ENCODE assay signal across 24 cellular contexts in genomic region chr9:76680716-76681431, GRCh38.
A peak's percentile ranks its signal among the peaks of the same experiment; 100 is the strongest.
DNase-seq lines count a peak whose midpoint lies in the region; ATAC-seq, FAIRE-seq and TF ChIP-seq lines count a peak whose summit lies in the region.
"Had no signal": no experiment of that assay in that cellular context is flagged by ENCODE, and none has a peak within 500 bp of the region (broad histone marks: within the 10 kb centered on the region; RNA-seq: fewer than 3 reads in every experiment).

No MANE protein-coding gene starts in this region.

- FAIRE-seq in H54 (lab: Jason Lieb, UNC): peak; percentile 86
- FAIRE-seq: GM12891, TTC549 had no signal

- TF ChIP-seq POLR2A in H54 (IDR thresholded peaks at IDR 0.05; ENCODE audit: low read depth, low read length) (no peak), vagina (IDR thresholded peaks at IDR 0.05) (no peak)

- peak overlapping the region in 1 of 2 donors; percentile 10 for H3K27ac Mint-ChIP-seq in activated naive CD4-positive, alpha-beta T cell treated with anti-CD3 and anti-CD28 coated beads, Interleukin-2, amount 50 U/mL, for 72 hours
- no peak overlapping the region for H3K27ac Mint-ChIP-seq in activated naive CD4-positive, alpha-beta T cell treated with anti-CD3 and anti-CD28 coated beads, Interleukin-2, amount 10 ng/mL, durations not matched to agents 7 days and 5 days
- H3K27ac Mint-ChIP-seq in T-helper 17 cell: no peak overlapping the region
- no peak overlapping the region for H3K27ac Mint-ChIP-seq in CD4-positive, alpha-beta memory T cell
- H3K27ac Mint-ChIP-seq: brain; CD8-positive, alpha-beta memory T cell; nephron had no signal

- H3K27me3 Mint-ChIP-seq in activated naive CD4-positive, alpha-beta T cell treated with anti-CD3 and anti-CD28 coated beads, Interleukin-2, amount 10 ng/mL, durations not matched to agents 7 days and 5 days: peaks cover 3% of the 10 kb centered on the region
- no peaks in the 10 kb centered on the region for H3K27me3 Mint-ChIP-seq in T-helper 17 cell
- peaks cover 0 to 2% of the 10 kb centered on the region in 2 donors for H3K27me3 Mint-ChIP-seq in CD4-positive, alpha-beta memory T cell
- H3K27me3 Mint-ChIP-seq: brain had no signal

- H3K36me3 Mint-ChIP-seq in activated naive CD4-positive, alpha-beta T cell treated with anti-CD3 and anti-CD28 coated beads, Interleukin-2, amount 50 U/mL, for 72 hours: no peaks in the 10 kb centered on the region
- H3K36me3 Mint-ChIP-seq in activated naive CD4-positive, alpha-beta T cell treated with anti-CD3 and anti-CD28 coated beads, Interleukin-2, amount 10 ng/mL, durations not matched to agents 7 days and 5 days: no peaks in the 10 kb centered on the region
- H3K36me3 Mint-ChIP-seq in T-helper 17 cell (ENCODE audit: low read depth): no peaks in the 10 kb centered on the region
- H3K36me3 Mint-ChIP-seq in CD4-positive, alpha-beta memory T cell: no peaks in the 10 kb centered on the region
- H3K36me3 Mint-ChIP-seq: CD8-positive, alpha-beta memory T cell had no signal

- CTCF ChIA-PET in activated naive CD4-positive, alpha-beta T cell treated with anti-CD3 and anti-CD28 coated beads, Interleukin-2, amount 10 ng/mL, durations not matched to agents 7 days and 5 days (lab: Charles Lee): interaction anchor here (0.7 to 1.0 kb wide), 2 partner anchors 12 to 17 kb away, joined by 4 read pairs; no protein-coding TSS in a partner anchor
- CTCF ChIA-PET in CD4-positive, alpha-beta memory T cell (lab: Charles Lee; ENCODE audit: partially characterized antibody): interaction anchor here (1.0 kb wide), 1 partner anchor 235 kb away, joined by 3 read pairs; no protein-coding TSS in a partner anchor

- TF ChIP-seq CTCF in vagina (IDR thresholded peaks at IDR 0.05): no peak

- H3K9me3 ChIP-seq in T-helper 17 cell (ENCODE audit: control insufficient read depth, low read length, poor library complexity, severe bottlenecking) (no peaks in the 10 kb centered on the region), vagina (no peaks in the 10 kb centered on the region)
- H3K9me3 ChIP-seq in CD4-positive, alpha-beta memory T cell (ENCODE audit: control insufficient read depth in 1 of 2, low read length in 2 of 2): no peaks in the 10 kb centered on the region
- H3K9me3 ChIP-seq: sigmoid colon had no signal

- H3K4me3 Mint-ChIP-seq in activated naive CD4-positive, alpha-beta T cell treated with anti-CD3 and anti-CD28 coated beads, Interleukin-2, amount 10 ng/mL, durations not matched to agents 7 days and 5 days: no peak overlapping the region
- peak overlapping the region; percentile 34 for H3K4me3 Mint-ChIP-seq in T-helper 17 cell
- H3K4me3 Mint-ChIP-seq in CD4-positive, alpha-beta memory T cell: peak overlapping the region in 2 of 8 donors; percentile 7 to 46
- H3K4me3 Mint-ChIP-seq: brain; CD8-positive, alpha-beta memory T cell; nephron had no signal

- H3K4me1 ChIP-seq in vagina: no peaks in the 10 kb centered on the region
- H3K4me1 ChIP-seq in CD4-positive, alpha-beta memory T cell (ENCODE audit: insufficient read depth, low read length): no peaks in the 10 kb centered on the region

- no peak for DNase-seq in activated naive CD4-positive, alpha-beta T cell treated with anti-CD3 and anti-CD28 coated beads, Interleukin-2, amount 50 U/mL, for 72 hours (ENCODE audit: low spot score in 2 of 2)
- no peak for DNase-seq in activated naive CD4-positive, alpha-beta T cell treated with anti-CD3 and anti-CD28 coated beads, Interleukin-2, amount 10 ng/mL, durations not matched to agents 7 days and 5 days
- no peak for DNase-seq in H54 (ENCODE audit: insufficient read length, low spot score)
- DNase-seq in T-helper 17 cell: no peak
- DNase-seq in stimulated activated naive CD8-positive, alpha-beta T cell treated with anti-CD3 and anti-CD28 coated beads, Interleukin-15, Interleukin-2, amounts not matched to agents 100 U/mL and 50 U/mL, for 24 hours: no peak
- DNase-seq in islet precursor cell: no peak
- DNase-seq in vagina (ENCODE audit: extremely low spot score in 2 of 2): no peak
- no peak for DNase-seq in CD4-positive, alpha-beta memory T cell
- DNase-seq: activated CD4-positive, alpha-beta T cell treated with anti-CD3 and anti-CD28 coated beads, Interleukin-2, amount 50 U/mL, for 1 hour; CD8-positive, alpha-beta memory T cell; effector CD4-positive, alpha-beta T cell; erythroblast; left ventricle myocardium superior; NCI-H1092 treated with DMSO at 0.1 percent for 48 hours; NCI-H2029; NCI-H2227 treated with DMSO at 0.1 percent for 48 hours; NCI-H774; posterior cingulate gyrus; sigmoid colon had no signal

- no peaks in the 10 kb centered on the region for H3K9me3 Mint-ChIP-seq in activated naive CD4-positive, alpha-beta T cell treated with anti-CD3 and anti-CD28 coated beads, Interleukin-2, amount 50 U/mL, for 72 hours
- no peaks in the 10 kb centered on the region for H3K9me3 Mint-ChIP-seq in activated naive CD4-positive, alpha-beta T cell treated with anti-CD3 and anti-CD28 coated beads, Interleukin-2, amount 10 ng/mL, durations not matched to agents 7 days and 5 days
- H3K9me3 Mint-ChIP-seq in CD4-positive, alpha-beta memory T cell: no peaks in the 10 kb centered on the region
- H3K9me3 Mint-ChIP-seq: CD8-positive, alpha-beta memory T cell had no signal

- no peaks in the 10 kb centered on the region for H3K36me3 ChIP-seq in vagina
- H3K36me3 ChIP-seq in CD4-positive, alpha-beta memory T cell (ENCODE audit: insufficient read depth, low read length): no peaks in the 10 kb centered on the region
- H3K36me3 ChIP-seq: sigmoid colon had no signal

- no peaks in the 10 kb centered on the region for H3K27me3 ChIP-seq in vagina
- H3K27me3 ChIP-seq in CD4-positive, alpha-beta memory T cell (ENCODE audit: insufficient read depth, low read length): no peaks in the 10 kb centered on the region
- H3K27me3 ChIP-seq: hepatocyte, sigmoid colon had no signal

- intact Hi-C loops in vagina (cut with DNase I): no loop called here
- intact Hi-C loops in CD4-positive, alpha-beta memory T cell (cut with micrococcal nuclease): no loop called here

- H3K4me3 ChIP-seq in vagina: no peak overlapping the region
- no peak overlapping the region for H3K4me3 ChIP-seq in CD4-positive, alpha-beta memory T cell (ENCODE audit: low read length in 2 of 2)
- H3K4me3 ChIP-seq: hepatocyte, sigmoid colon had no signal

- no peaks in the 10 kb centered on the region for H3K4me1 Mint-ChIP-seq in activated naive CD4-positive, alpha-beta T cell treated with anti-CD3 and anti-CD28 coated beads, Interleukin-2, amount 10 ng/mL, durations not matched to agents 7 days and 5 days
- peaks cover 3% of the 10 kb centered on the region for H3K4me1 Mint-ChIP-seq in T-helper 17 cell
- H3K4me1 Mint-ChIP-seq in CD4-positive, alpha-beta memory T cell: peaks cover 0 to 9% (median 4%) of the 10 kb centered on the region in 4 donors
- H3K4me1 Mint-ChIP-seq: brain, nephron had no signal

- POLR2A ChIA-PET in CD4-positive, alpha-beta memory T cell (lab: Charles Lee; ENCODE audit: partially characterized antibody): no interaction called here

- ATAC-seq in activated naive CD4-positive, alpha-beta T cell treated with anti-CD3 and anti-CD28 coated beads, Interleukin-2, amount 50 U/mL, for 72 hours: peak; percentile 41 to 94
- ATAC-seq in T-helper 17 cell: no peak
- ATAC-seq in stimulated activated naive CD8-positive, alpha-beta T cell treated with anti-CD3 and anti-CD28 coated beads, Interleukin-15, Interleukin-2, amounts not matched to agents 100 U/mL and 50 U/mL, for 24 hours: peak; percentile 81
- ATAC-seq: left ventricle myocardium superior had no signal

- H3K27ac ChIP-seq in vagina: no peak overlapping the region
- H3K27ac ChIP-seq in CD4-positive, alpha-beta memory T cell (ENCODE audit: low read depth, low read length): no peak overlapping the region
- H3K27ac ChIP-seq: hepatocyte, sigmoid colon had no signal
